ENCODE assay signal across 18 cellular contexts in genomic region chrX:118971552-118971951, GRCh38.
"Had no signal": no experiment of that assay in that cellular context is flagged by ENCODE, and none has a peak within 500 bp of the region (broad histone marks: within the 10 kb centered on the region; RNA-seq: fewer than 3 reads in every experiment).

No MANE protein-coding gene starts in this region.

- H3K9me3 ChIP-seq: adrenal gland, body of pancreas, gastrocnemius medialis, suprapubic skin, upper lobe of left lung had no signal

- H3K4me3 Mint-ChIP-seq: nephron progenitor cell had no signal

- H3K36me3 ChIP-seq: adrenal gland, gastrocnemius medialis, suprapubic skin, upper lobe of left lung had no signal

- H3K27ac ChIP-seq: adrenal gland, body of pancreas, coronary artery, gastrocnemius medialis, suprapubic skin, upper lobe of left lung had no signal

- H3K27ac Mint-ChIP-seq: nephron progenitor cell had no signal

- ATAC-seq: body of pancreas; gastrocnemius medialis; left ventricle myocardium superior; stimulated activated naive CD8-positive, alpha-beta T cell treated with anti-CD3 and anti-CD28 coated beads, Interleukin-15, Interleukin-2, amounts not matched to agents 100 U/mL and 50 U/mL, for 24 hours had no signal

- H3K4me3 ChIP-seq: adrenal gland, body of pancreas, coronary artery, gastrocnemius medialis, suprapubic skin, upper lobe of left lung had no signal

- H3K27me3 ChIP-seq: body of pancreas, gastrocnemius medialis, upper lobe of left lung had no signal

- FAIRE-seq: TTC549 had no signal

- DNase-seq: activated CD4-positive, alpha-beta T cell treated with anti-CD3 and anti-CD28 coated beads, Interleukin-2, amount 50 U/mL, for 1 hour; activated CD4-positive, CD25-positive, alpha-beta regulatory T cell; activated naive CD4-positive, alpha-beta T cell treated with anti-CD3 and anti-CD28 coated beads, Interleukin-2, amount 50 U/mL, for 16 hours; activated T-cell treated with anti-CD3 and anti-CD28 coated beads for 4 hours; adrenal gland; body of pancreas; central memory CD4-positive, alpha-beta T cell; effector CD4-positive, alpha-beta T cell; gastrocnemius medialis; left ventricle myocardium superior; nephron progenitor cell; stimulated activated CD4-positive, alpha-beta T cell treated with anti-CD3 and anti-CD28 coated beads, Interleukin-4, amount 100 ng/mL, for 1 hour; stimulated activated CD8-positive, alpha-beta memory T cell treated with anti-CD3 and anti-CD28 coated beads, Interleukin-4, amount 100 ng/mL, for 48 hours; stimulated activated naive CD8-positive, alpha-beta T cell treated with anti-CD3 and anti-CD28 coated beads, Interleukin-15, Interleukin-2, amounts not matched to agents 100 U/mL and 50 U/mL, for 24 hours; upper lobe of left lung had no signal
